1 cellular context compared by ENCODE assay signal in the genomic region with DNA sequence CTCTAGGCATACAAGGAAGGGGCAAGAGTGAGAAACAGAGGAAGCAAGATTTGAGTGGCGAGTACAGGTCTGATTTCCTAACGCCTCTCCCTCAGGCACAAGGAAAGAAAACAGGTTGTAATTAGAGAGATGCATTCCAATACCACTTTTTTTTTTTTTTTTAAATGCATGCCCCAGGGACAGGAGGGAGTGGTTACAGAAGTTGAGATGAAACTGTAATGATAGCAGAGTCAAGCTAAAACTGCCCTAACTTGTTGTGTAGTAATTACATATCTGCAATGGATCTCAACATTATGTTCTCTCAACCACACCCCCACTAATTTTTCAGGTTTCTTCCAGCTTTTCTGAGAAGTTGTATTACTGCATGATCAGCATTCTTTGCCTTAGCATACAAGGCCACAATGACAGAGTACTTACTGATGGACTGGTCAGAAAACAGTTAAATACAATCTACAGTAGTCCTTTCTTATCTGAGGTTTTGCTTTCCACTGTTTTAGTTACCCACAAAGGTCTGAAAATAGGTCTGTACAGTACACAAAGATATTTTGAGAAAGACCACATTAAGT.
TF ChIP-seq lines count a peak whose summit lies in the region.

No MANE protein-coding gene starts in this region.

TF ChIP-seq in HepG2, 621 proteins besides CTCF, POLR2A, EP300 and RAD21:
- TF ChIP-seq MAFF (IDR thresholded peaks at IDR 0.05; ENCODE audit: low read depth, low read length), result peak; percentile 83
- peak; percentile 77 to 89 for TF ChIP-seq MAFK (conservative IDR thresholded peaks at IDR 0.05 in 1 of 2, IDR thresholded peaks at IDR 0.05 in 1 of 2; ENCODE audit: low read length in 2 of 2)
- no peak for TF ChIP-seq NR3C1 (CRISPR knock-in tag; IDR thresholded peaks at IDR 0.05)
